ENCODE assay signal across 14 cellular contexts in genomic region chr5:54889826-54890225, GRCh38.
DNase-seq lines count a peak whose midpoint lies in the region; ATAC-seq and TF ChIP-seq lines count a peak whose summit lies in the region.
"Had no signal": no experiment of that assay in that cellular context is flagged by ENCODE, and none has a peak within 500 bp of the region (broad histone marks: within the 10 kb centered on the region; RNA-seq: fewer than 3 reads in every experiment).

No MANE protein-coding gene starts in this region.

- H3K4me3 Mint-ChIP-seq in activated T-helper 2 cell treated with anti-CD3 and anti-CD28 coated beads, Interferon-gamma antibody, Interleukin-2, Interleukin-4, amounts not matched to agents 10 μg/mL and 5 μg/mL and 100 μg/mL, durations not matched to agents 14 hours and 24 hours and 36 hours (ENCODE audit: low read depth) = no peak overlapping the region
- H3K4me3 Mint-ChIP-seq: activated T-cell treated with anti-CD3 and anti-CD28 coated beads, Interleukin-2, amount 50 U/mL, for 72 hours; CD14-positive monocyte; natural killer cell; stimulated activated effector memory CD8-positive, alpha-beta T cell treated with anti-CD3 and anti-CD28 coated beads, Interleukin-12 subunit alpha, Interleukin-12 subunit beta, amount 100 ng/mL, for 72 hours had no signal

- in situ Hi-C loops in astrocyte of the cerebellum (cut with HindIII; ENCODE audit: low sequenced_read_pairs) = no loop called here

- H3K4me1 ChIP-seq in Peyer's patch = no peaks in the 10 kb centered on the region

- DNase-seq in AG08395 (ENCODE audit: low spot score) (peak; percentile 87), HT1080 (ENCODE audit: low read depth) (peak; percentile 72), astrocyte of the cerebellum (ENCODE audit: low read depth) (peak; percentile 82), iris pigment epithelial cell (ENCODE audit: low read depth) (peak; percentile 76), ecto neural progenitor cell (ENCODE audit: low spot score) (no peak), Peyer's patch (no peak)
- no peak for DNase-seq in activated T-helper 2 cell treated with anti-CD3 and anti-CD28 coated beads, Interferon-gamma antibody, Interleukin-2, Interleukin-4, amounts not matched to agents 10 μg/mL and 5 μg/mL and 100 μg/mL, durations not matched to agents 14 hours and 24 hours and 36 hours (ENCODE audit: low spot score)
- DNase-seq: activated T-cell treated with anti-CD3 and anti-CD28 coated beads, Interleukin-2, amount 50 U/mL, for 72 hours; cortex of kidney; natural killer cell; NCI-H1417 had no signal

- H3K4me1 Mint-ChIP-seq in activated T-helper 2 cell treated with anti-CD3 and anti-CD28 coated beads, Interferon-gamma antibody, Interleukin-2, Interleukin-4, amounts not matched to agents 10 μg/mL and 5 μg/mL and 100 μg/mL, durations not matched to agents 14 hours and 24 hours and 36 hours (ENCODE audit: low read depth) = no peaks in the 10 kb centered on the region
- H3K4me1 Mint-ChIP-seq: CD14-positive monocyte had no signal

- H3K9me3 Mint-ChIP-seq in activated T-helper 2 cell treated with anti-CD3 and anti-CD28 coated beads, Interferon-gamma antibody, Interleukin-2, Interleukin-4, amounts not matched to agents 10 μg/mL and 5 μg/mL and 100 μg/mL, durations not matched to agents 14 hours and 24 hours and 36 hours = no peaks in the 10 kb centered on the region
- H3K9me3 Mint-ChIP-seq: activated T-cell treated with anti-CD3 and anti-CD28 coated beads, Interleukin-2, amount 50 U/mL, for 72 hours; CD14-positive monocyte; natural killer cell; stimulated activated effector memory CD8-positive, alpha-beta T cell treated with anti-CD3 and anti-CD28 coated beads, Interleukin-12 subunit alpha, Interleukin-12 subunit beta, amount 100 ng/mL, for 72 hours had no signal

- no peaks in the 10 kb centered on the region for H3K36me3 ChIP-seq in Peyer's patch

- no peak for ATAC-seq in HG02623 (IDR thresholded peaks at IDR 0.05; ENCODE audit: unreplicated experiment)
- ATAC-seq: activated T-cell treated with anti-CD3 and anti-CD28 coated beads, Interleukin-2, amount 50 U/mL, for 72 hours; natural killer cell; stimulated activated effector memory CD8-positive, alpha-beta T cell treated with anti-CD3 and anti-CD28 coated beads, Interleukin-12 subunit alpha, Interleukin-12 subunit beta, amount 100 ng/mL, for 72 hours had no signal

- no peak for TF ChIP-seq CTCF in astrocyte of the cerebellum (IDR thresholded peaks at IDR 0.05; ENCODE audit: low read depth, low read length, missing control alignments)
- no peak for TF ChIP-seq CTCF in Peyer's patch (IDR thresholded peaks at IDR 0.05)

- no peaks in the 10 kb centered on the region for H3K9me3 ChIP-seq in Peyer's patch

- intact Hi-C loops in activated T-helper 2 cell treated with anti-CD3 and anti-CD28 coated beads, Interferon-gamma antibody, Interleukin-2, Interleukin-4, amounts not matched to agents 10 μg/mL and 5 μg/mL and 100 μg/mL, durations not matched to agents 14 hours and 24 hours and 36 hours (cut with micrococcal nuclease) = loop anchor here (10.0 kb wide), 1 partner anchor 335 kb away; the partner anchor contains the start of gene MCIDAS

- no peak overlapping the region for H3K27ac ChIP-seq in Peyer's patch

- peaks cover 78% of the 10 kb centered on the region for H3K27me3 Mint-ChIP-seq in activated T-helper 2 cell treated with anti-CD3 and anti-CD28 coated beads, Interferon-gamma antibody, Interleukin-2, Interleukin-4, amounts not matched to agents 10 μg/mL and 5 μg/mL and 100 μg/mL, durations not matched to agents 14 hours and 24 hours and 36 hours (ENCODE audit: low read depth)

- no peak overlapping the region for H3K27ac Mint-ChIP-seq in activated T-helper 2 cell treated with anti-CD3 and anti-CD28 coated beads, Interferon-gamma antibody, Interleukin-2, Interleukin-4, amounts not matched to agents 10 μg/mL and 5 μg/mL and 100 μg/mL, durations not matched to agents 14 hours and 24 hours and 36 hours
- H3K27ac Mint-ChIP-seq: activated T-cell treated with anti-CD3 and anti-CD28 coated beads, Interleukin-2, amount 50 U/mL, for 72 hours; CD14-positive monocyte; natural killer cell; stimulated activated effector memory CD8-positive, alpha-beta T cell treated with anti-CD3 and anti-CD28 coated beads, Interleukin-12 subunit alpha, Interleukin-12 subunit beta, amount 100 ng/mL, for 72 hours had no signal

- no peak overlapping the region for H3K4me3 ChIP-seq in astrocyte of the cerebellum (ENCODE audit: low read depth, low read length)
- no peak overlapping the region for H3K4me3 ChIP-seq in Peyer's patch

- no peaks in the 10 kb centered on the region for H3K36me3 Mint-ChIP-seq in activated T-helper 2 cell treated with anti-CD3 and anti-CD28 coated beads, Interferon-gamma antibody, Interleukin-2, Interleukin-4, amounts not matched to agents 10 μg/mL and 5 μg/mL and 100 μg/mL, durations not matched to agents 14 hours and 24 hours and 36 hours (ENCODE audit: low read depth)
- H3K36me3 Mint-ChIP-seq: CD14-positive monocyte; natural killer cell; stimulated activated effector memory CD8-positive, alpha-beta T cell treated with anti-CD3 and anti-CD28 coated beads, Interleukin-12 subunit alpha, Interleukin-12 subunit beta, amount 100 ng/mL, for 72 hours had no signal

- no peak for TF ChIP-seq POLR2A in Peyer's patch (IDR thresholded peaks at IDR 0.05)

- H3K27me3 ChIP-seq in Peyer's patch = no peaks in the 10 kb centered on the region

Comparison
In these comparisons a context has a peak if more than half of its experiments do, and no peak if none do; other contexts are left out.
1. DNase-seq: peak in AG08395 (single experiment), HT1080 (single experiment), astrocyte of the cerebellum (single experiment) and iris pigment epithelial cell (single experiment); none in ecto neural progenitor cell (single experiment), activated T-helper 2 cell treated with anti-CD3 and anti-CD28 coated beads, Interferon-gamma antibody, Interleukin-2, Interleukin-4, amounts not matched to agents 10 μg/mL and 5 μg/mL and 100 μg/mL, durations not matched to agents 14 hours and 24 hours and 36 hours (single experiment) and Peyer's patch (0 of 3).